ENCODE assay signal across 25 cellular contexts in genomic region chr12:97545804-97546203, GRCh38.
A peak's percentile ranks its signal among the peaks of the same experiment; 100 is the strongest.
DNase-seq lines count a peak whose midpoint lies in the region; ATAC-seq and TF ChIP-seq lines count a peak whose summit lies in the region.
"Had no signal": no experiment of that assay in that cellular context is flagged by ENCODE, and none has a peak within 500 bp of the region (broad histone marks: within the 10 kb centered on the region; RNA-seq: fewer than 3 reads in every experiment).

No MANE protein-coding gene starts in this region.

- peaks cover 15% of the 10 kb centered on the region for H3K4me1 ChIP-seq in GM23338 (ENCODE audit: insufficient read depth)
- H3K4me1 ChIP-seq in thyroid gland: peaks cover 37 to 41% of the 10 kb centered on the region in 2 donors
- H3K4me1 ChIP-seq: Caco-2, SJCRH30 had no signal

- intact Hi-C loops in thyroid gland (cut with DNase I): no loop called here

- no peak overlapping the region for H3K27ac ChIP-seq in GM23338 (ENCODE audit: low read depth)
- peak overlapping the region in 2 of 3 donors; percentile 30 to 44 for H3K27ac ChIP-seq in thyroid gland
- H3K27ac ChIP-seq: C4-2B, PC-9, SJCRH30 had no signal

- DNase-seq in NCI-H510A treated with DMSO at 0.1 percent for 48 hours (lab: John Stamatoyannopoulos, UW): peak; percentile 57
- DNase-seq in NCI-H510A (lab: John Stamatoyannopoulos, UW): no peak
- no peak for DNase-seq in GM23338 (ENCODE audit: low spot score)
- DNase-seq in NCI-H69 (lab: John Stamatoyannopoulos, UW): peak; percentile 70
- no peak for DNase-seq in thyroid gland
- DNase-seq in NCI-H2171 treated with DMSO at 0.1 percent for 48 hours (lab: John Stamatoyannopoulos, UW): no peak
- no peak for DNase-seq in GM19238 (ENCODE audit: insufficient read length, low spot score)
- DNase-seq: Caco-2; CD8-positive, alpha-beta T cell; EL; GDM1; HCEC 1CT; NCI-H1092; NCI-H2081; NCI-H526; NK-92 treated with Interleukin-12 subunit alpha and Interleukin-12 subunit beta, amount 100 ng/mL, for 24 hours; PC-9; SJCRH30; T-helper 17 cell; T1000 had no signal

- TF ChIP-seq CTCF in GM23338 (conservative IDR thresholded peaks at IDR 0.05; ENCODE audit: low read depth in 2 of 2) (no peak), thyroid gland (IDR thresholded peaks at IDR 0.05) (no peak)

- H3K36me3 ChIP-seq in GM23338 (ENCODE audit: insufficient read depth) (no peaks in the 10 kb centered on the region), thyroid gland (no peaks in the 10 kb centered on the region)
- H3K36me3 ChIP-seq: SJCRH30 had no signal

- WGBS in thyroid gland, 2 donors: 94 to 96% methylated on average over 2 of the region's 2 CpGs

- no peaks in the 10 kb centered on the region for H3K27me3 Mint-ChIP-seq in GM23338 (ENCODE audit: insufficient read depth, low read depth, poor library complexity)
- H3K27me3 Mint-ChIP-seq: B cell, T-helper 17 cell had no signal

- no peaks in the 10 kb centered on the region for H4K20me1 ChIP-seq in GM23338 (replicated peaks; ENCODE audit: insufficient read depth)

- peaks cover 20% of the 10 kb centered on the region for H3K79me2 ChIP-seq in GM23338 (replicated peaks; ENCODE audit: insufficient read depth)

- H3K4me3 Mint-ChIP-seq in GM23338: no peak overlapping the region
- H3K4me3 Mint-ChIP-seq: B cell; CD8-positive, alpha-beta T cell; T-helper 17 cell had no signal

- H3K4me2 ChIP-seq in GM23338: no peak overlapping the region
- H3K4me2 ChIP-seq: PC-9 had no signal

- no peaks in the 10 kb centered on the region for H3K9me3 ChIP-seq in thyroid gland
- H3K9me3 ChIP-seq: Caco-2, SJCRH30 had no signal

- no peak for ATAC-seq in GM23338
- ATAC-seq: CD8-positive, alpha-beta T cell; GM12878; Right ventricle myocardium inferior; SK-N-SH treated with all-trans-retinoic acid at 6 μM for 48 hours; T-helper 17 cell had no signal

- no peak overlapping the region for H2AFZ ChIP-seq in GM23338
- H2AFZ ChIP-seq: PC-9 had no signal

- H3K36me3 Mint-ChIP-seq in GM23338 (ENCODE audit: low read depth): peaks cover 59% of the 10 kb centered on the region
- H3K36me3 Mint-ChIP-seq: CD8-positive, alpha-beta T cell had no signal

- H3K4me1 Mint-ChIP-seq in GM23338: peaks cover 24% of the 10 kb centered on the region; the same call in 2 of the 3 replicates
- H3K4me1 Mint-ChIP-seq: B cell, T-helper 17 cell had no signal

- no peaks in the 10 kb centered on the region; the same call in 2 of the 3 replicates for H3K9me3 Mint-ChIP-seq in GM23338
- H3K9me3 Mint-ChIP-seq: CD8-positive, alpha-beta T cell had no signal

- no peak for TF ChIP-seq POLR2A in thyroid gland (IDR thresholded peaks at IDR 0.05)

- H3K27ac Mint-ChIP-seq in GM23338: peak overlapping the region; percentile 15; the same call in 1 of the 2 replicates
- H3K27ac Mint-ChIP-seq: B cell; CD8-positive, alpha-beta T cell; T-helper 17 cell had no signal

- no peak overlapping the region for H3K4me3 ChIP-seq in GM23338
- no peak overlapping the region for H3K4me3 ChIP-seq in thyroid gland (replicated peaks in 1 of 3)
- H3K4me3 ChIP-seq: GM12878, PC-9, SJCRH30 had no signal

- no peaks in the 10 kb centered on the region for H3F3A ChIP-seq in GM23338 (replicated peaks; ENCODE audit: low read depth)

- no peaks in the 10 kb centered on the region for H3K27me3 ChIP-seq in GM23338 (ENCODE audit: insufficient read depth)
- no peaks in the 10 kb centered on the region for H3K27me3 ChIP-seq in thyroid gland
- H3K27me3 ChIP-seq: SJCRH30 had no signal

- no peaks in the 10 kb centered on the region for H3K9me2 ChIP-seq in GM23338 (ENCODE audit: insufficient read depth)

TF ChIP-seq in GM23338, 12 proteins besides CTCF, POLR2A, EP300 and RAD21 (continues in another document):
- TF ChIP-seq EZH2 (IDR thresholded peaks at IDR 0.05; ENCODE audit: low read depth, unreplicated experiment) (no peak), NANOG (IDR thresholded peaks at IDR 0.05; ENCODE audit: borderline replicate concordance) (no peak), ETS1 (IDR thresholded peaks at IDR 0.05) (no peak), POLR2AphosphoS5 (IDR thresholded peaks at IDR 0.05; ENCODE audit: low read depth) (no peak), JUNB (IDR thresholded peaks at IDR 0.05; ENCODE audit: unreplicated experiment) (no peak), ZNF462 (CRISPR knock-in tag; IDR thresholded peaks at IDR 0.05) (no peak), STAT1 (IDR thresholded peaks at IDR 0.05; ENCODE audit: unreplicated experiment) (no peak), ZNF331 (CRISPR knock-in tag; IDR thresholded peaks at IDR 0.05; ENCODE audit: low read depth) (no peak), CREB1 (CRISPR knock-in tag; IDR thresholded peaks at IDR 0.05; ENCODE audit: low read depth) (no peak), ZNF114 (CRISPR knock-in tag; IDR thresholded peaks at IDR 0.05) (no peak), EZH2phosphoT487 (IDR thresholded peaks at IDR 0.05; ENCODE audit: unreplicated experiment) (no peak)

Comparison
In these comparisons a context has a peak if more than half of its experiments do, and no peak if none do; other contexts are left out.
1. DNase-seq: peak in NCI-H510A treated with DMSO at 0.1 percent for 48 hours (single experiment) and NCI-H69 (single experiment); none in NCI-H510A (single experiment), GM23338 (single experiment), thyroid gland (0 of 2), NCI-H2171 treated with DMSO at 0.1 percent for 48 hours (single experiment) and GM19238 (single experiment).